16 cellular contexts compared by ENCODE assay signal in genomic region chr3:20100106-20100605, GRCh38. TPM values are rescaled to one million over a fixed set of nuclear protein-coding genes. Genes with fewer than 3 reads are reported as not detected.
DNase-seq lines count a peak whose midpoint lies in the region; ATAC-seq and TF ChIP-seq lines count a peak whose summit lies in the region.
"Had no signal": no experiment of that assay in that cellular context is flagged by ENCODE, and none has a peak within 500 bp of the region (broad histone marks: within the 10 kb centered on the region; RNA-seq: fewer than 3 reads in every experiment).

No MANE protein-coding gene starts in this region.

- H2AFZ ChIP-seq in hepatocyte, result no peak overlapping the region

- H3K79me2 ChIP-seq in hepatocyte, result no peaks in the 10 kb centered on the region

- H3K27ac ChIP-seq in CD8-positive, alpha-beta T cell (ENCODE audit: low read depth, low read length), result no peak overlapping the region
- peak overlapping the region; percentile 52 for H3K27ac ChIP-seq in effector memory CD4-positive, alpha-beta T cell (ENCODE audit: insufficient read depth, low read length, poor library complexity, severe bottlenecking)
- H3K27ac ChIP-seq in prostate gland, result peak overlapping the region; percentile 61 to 65
- no peak overlapping the region for H3K27ac ChIP-seq in hepatocyte
- H3K27ac ChIP-seq: ascending aorta, colonic mucosa, SJCRH30 had no signal

- no peaks in the 10 kb centered on the region for H3K9me3 Mint-ChIP-seq in CD8-positive, alpha-beta T cell

- peaks cover 26% of the 10 kb centered on the region for H3K4me1 ChIP-seq in CD8-positive, alpha-beta T cell (ENCODE audit: insufficient read depth, low read length)
- H3K4me1 ChIP-seq in effector memory CD4-positive, alpha-beta T cell (ENCODE audit: control insufficient read depth, insufficient read depth, low read length, poor library complexity, severe bottlenecking), result peaks cover 46% of the 10 kb centered on the region
- H3K4me1 ChIP-seq in prostate gland (replicated peaks) (peaks cover 2% of the 10 kb centered on the region), hepatocyte (ENCODE audit: insufficient read depth) (no peaks in the 10 kb centered on the region)
- H3K4me1 ChIP-seq: BE2C, colonic mucosa, SJCRH30 had no signal

- no peaks in the 10 kb centered on the region for H4K20me1 ChIP-seq in hepatocyte (ENCODE audit: insufficient read depth, poor library complexity, severe bottlenecking)

- no peaks in the 10 kb centered on the region for H3K9me3 ChIP-seq in CD8-positive, alpha-beta T cell (ENCODE audit: low read length)
- no peaks in the 10 kb centered on the region for H3K9me3 ChIP-seq in T-helper 17 cell (ENCODE audit: control insufficient read depth, low read length, poor library complexity, severe bottlenecking)
- no peaks in the 10 kb centered on the region for H3K9me3 ChIP-seq in effector memory CD4-positive, alpha-beta T cell (ENCODE audit: control insufficient read depth, low read length)
- H3K9me3 ChIP-seq in prostate gland, result no peaks in the 10 kb centered on the region
- no peaks in the 10 kb centered on the region for H3K9me3 ChIP-seq in MG63
- H3K9me3 ChIP-seq in hepatocyte (ENCODE audit: low read depth), result no peaks in the 10 kb centered on the region
- H3K9me3 ChIP-seq: ascending aorta, BE2C, colonic mucosa, SJCRH30 had no signal

- H3K4me3 Mint-ChIP-seq in CD8-positive, alpha-beta T cell, result no peak overlapping the region
- peak overlapping the region; percentile 79 for H3K4me3 Mint-ChIP-seq in T-helper 17 cell

- POLR2A ChIA-PET in CD8-positive, alpha-beta T cell (lab: Charles Lee), result no interaction called here

- H3K27me3 Mint-ChIP-seq in CD8-positive, alpha-beta T cell (ENCODE audit: low read depth), result no peaks in the 10 kb centered on the region
- no peaks in the 10 kb centered on the region for H3K27me3 Mint-ChIP-seq in T-helper 17 cell

- no peak for ATAC-seq in CD8-positive, alpha-beta T cell
- no peak for ATAC-seq in T-helper 17 cell

- TF ChIP-seq POLR2A in prostate gland (IDR thresholded peaks at IDR 0.05), result no peak

- H3K9me2 ChIP-seq in hepatocyte (replicated peaks; ENCODE audit: insufficient read depth), result no peaks in the 10 kb centered on the region

- H3K4me1 Mint-ChIP-seq in CD8-positive, alpha-beta T cell (ENCODE audit: low read depth), result peaks cover 39% of the 10 kb centered on the region
- H3K4me1 Mint-ChIP-seq in T-helper 17 cell, result peaks cover 36% of the 10 kb centered on the region

- WGBS in prostate gland, result 65% methylated on average over 1 of the region's 1 CpG
- 84% methylated on average over 1 of the region's 1 CpG for WGBS in hepatocyte (ENCODE audit: low lambda C conversion rate, missing lambda C conversion rate)

- TF ChIP-seq CTCF in CD8-positive, alpha-beta T cell (IDR thresholded peaks at IDR 0.05), result no peak
- TF ChIP-seq CTCF in prostate gland (IDR thresholded peaks at IDR 0.05), result no peak
- TF ChIP-seq CTCF in hepatocyte (IDR thresholded peaks at IDR 0.05; ENCODE audit: poor library complexity), result no peak

- no peaks in the 10 kb centered on the region for H3K27me3 ChIP-seq in CD8-positive, alpha-beta T cell (ENCODE audit: insufficient read depth, low read length)
- no peaks in the 10 kb centered on the region for H3K27me3 ChIP-seq in effector memory CD4-positive, alpha-beta T cell (replicated peaks; ENCODE audit: control insufficient read depth, insufficient read depth, low read length, poor library complexity, severe bottlenecking)
- H3K27me3 ChIP-seq in prostate gland (replicated peaks; ENCODE audit: insufficient read depth), result no peaks in the 10 kb centered on the region
- H3K27me3 ChIP-seq in MG63, result no peaks in the 10 kb centered on the region
- H3K27me3 ChIP-seq in hepatocyte, result no peaks in the 10 kb centered on the region
- H3K27me3 ChIP-seq: ascending aorta, BE2C, colonic mucosa, SJCRH30 had no signal

- no peak overlapping the region for H3K4me2 ChIP-seq in hepatocyte

- peaks cover 54% of the 10 kb centered on the region for H3K36me3 Mint-ChIP-seq in CD8-positive, alpha-beta T cell
- peaks cover 6% of the 10 kb centered on the region for H3K36me3 Mint-ChIP-seq in T-helper 17 cell (ENCODE audit: low read depth)

- intact Hi-C loops in CD8-positive, alpha-beta T cell (cut with DNase I, micrococcal nuclease), result loop anchor here in 1 of 2 experiments (5.0 kb wide), 1 partner anchor 58 kb away; the partner anchor contains the start of gene KAT2B
- intact Hi-C loops in prostate gland (cut with DNase I), result no loop called here

- no peak overlapping the region for H3K4me3 ChIP-seq in CD8-positive, alpha-beta T cell (ENCODE audit: low read depth, low read length)
- no peak overlapping the region for H3K4me3 ChIP-seq in effector memory CD4-positive, alpha-beta T cell (ENCODE audit: insufficient read depth, low read depth, low read length, poor library complexity, severe bottlenecking)
- H3K4me3 ChIP-seq in prostate gland, result no peak overlapping the region
- no peak overlapping the region for H3K4me3 ChIP-seq in MG63
- no peak overlapping the region for H3K4me3 ChIP-seq in hepatocyte
- H3K4me3 ChIP-seq: ascending aorta, colonic mucosa, SJCRH30 had no signal

- H3K27ac Mint-ChIP-seq in CD8-positive, alpha-beta T cell, result peak overlapping the region; percentile 86
- H3K27ac Mint-ChIP-seq in T-helper 17 cell, result peak overlapping the region; percentile 94

- no peak for DNase-seq in CD8-positive, alpha-beta T cell
- DNase-seq in T-helper 17 cell (no peak), prostate gland (ENCODE audit: low spot score) (no peak), MG63 (no peak), GM19240 (ENCODE audit: insufficient read length, low spot score) (no peak), hepatocyte (ENCODE audit: low spot score) (no peak)
- DNase-seq in effector memory CD4-positive, alpha-beta T cell, result no peak
- DNase-seq: activated CD4-positive, alpha-beta T cell treated with anti-CD3 and anti-CD28 coated beads for 4 hours; BE2C; colonic mucosa; foreskin fibroblast; NCI-H2081; NCI-H524; SJCRH30; stimulated activated CD4-positive, alpha-beta T cell treated with anti-CD3 and anti-CD28 coated beads, Interleukin-2, amount 100 ng/mL, for 24 hours had no signal

- no peaks in the 10 kb centered on the region for H3K36me3 ChIP-seq in CD8-positive, alpha-beta T cell (ENCODE audit: insufficient read depth, low read length)
- peaks cover 5% of the 10 kb centered on the region for H3K36me3 ChIP-seq in effector memory CD4-positive, alpha-beta T cell (ENCODE audit: control insufficient read depth, insufficient read depth, low read length)
- H3K36me3 ChIP-seq in prostate gland, result no peaks in the 10 kb centered on the region
- no peaks in the 10 kb centered on the region for H3K36me3 ChIP-seq in MG63
- no peaks in the 10 kb centered on the region for H3K36me3 ChIP-seq in hepatocyte (replicated peaks; ENCODE audit: insufficient read depth, low read depth)
- H3K36me3 ChIP-seq: ascending aorta, BE2C, colonic mucosa, SJCRH30 had no signal

- CTCF ChIA-PET in CD8-positive, alpha-beta T cell (lab: Charles Lee), result no interaction called here

RNA-seq across cellular contexts. Expression of gene KAT2B, which starts 59.9 kb away (rescaled TPM):
- 10 to 100 TPM; 37.5 to 37.9 TPM for total RNA-seq in CD8-positive, alpha-beta T cell
- 100 to 1,000 TPM; 157 to 161 TPM for total RNA-seq in T-helper 17 cell
- total RNA-seq in prostate gland, result 10 to 100 TPM; 16.4 to 31.7 TPM
- total RNA-seq in MG63 (2014; rRNA removed; shearing (Covaris generic); ENCODE audit: low replicate concordance), result 5.6 and 10.8 TPM in 2 replicates
- total RNA-seq in hepatocyte, result 13.3 and 15.1 TPM in 2 replicates
- 7.7 and 11.7 TPM in 2 replicates for polyA plus RNA-seq in hepatocyte

Comparison
In these comparisons a context has a peak if more than half of its experiments do, and no peak if none do; other contexts are left out.
1. H3K27ac ChIP-seq: peak in effector memory CD4-positive, alpha-beta T cell (single experiment) and prostate gland (2 of 2); none in CD8-positive, alpha-beta T cell (single experiment) and hepatocyte (single experiment).